8 cellular contexts compared by ENCODE assay signal in genomic region chr7:8190121-8190895, GRCh38.
DNase-seq lines count a peak whose midpoint lies in the region; ATAC-seq, FAIRE-seq and TF ChIP-seq lines count a peak whose summit lies in the region.

No MANE protein-coding gene starts in this region.

- POLR2A ChIA-PET in PC-3 (lab: Charles Lee; ENCODE audit: unreplicated experiment): no interaction called here

- peak; percentile 66 for FAIRE-seq in D721Med (lab: Jason Lieb, UNC)

- no peaks in the 10 kb centered on the region for H3K36me3 ChIP-seq in PC-3 (ENCODE audit: low read depth, low read length)

- no peaks in the 10 kb centered on the region for H3K9me2 ChIP-seq in PC-3 (replicated peaks; ENCODE audit: low read length)

- CTCF ChIA-PET in PC-3 (lab: Charles Lee): interaction anchor here (0.6 to 1.0 kb wide), 5 partner anchors 25 to 550 kb away, joined by 3 to 6 read pairs (median 3); no protein-coding TSS in a partner anchor

- H3K9me3 ChIP-seq in PC-3 (ENCODE audit: low read length): no peaks in the 10 kb centered on the region

- no peak overlapping the region for H3K27ac ChIP-seq in PC-3 (ENCODE audit: low read length)

- H3K9ac ChIP-seq in PC-3 (ENCODE audit: low read length): no peak overlapping the region

- ATAC-seq in GM19397 (IDR thresholded peaks at IDR 0.05; ENCODE audit: unreplicated experiment): peak; percentile 80
- peak; percentile 58 for ATAC-seq in HG03571 (IDR thresholded peaks at IDR 0.05; ENCODE audit: unreplicated experiment)
- peak; percentile 84 for ATAC-seq in PC-3
- ATAC-seq in HG03097 (IDR thresholded peaks at IDR 0.05; ENCODE audit: low FRiP score, unreplicated experiment): no peak

- H3K27me3 ChIP-seq in PC-3 (ENCODE audit: low read length): no peaks in the 10 kb centered on the region

- H3K4me3 ChIP-seq in PC-3 (ENCODE audit: low read length): no peak overlapping the region
- H3K4me3 ChIP-seq in retinal pigment epithelial cell (ENCODE audit: low read length): no peak overlapping the region

- H2AFZ ChIP-seq in PC-3 (ENCODE audit: low read length): no peak overlapping the region

- H4K20me1 ChIP-seq in PC-3 (ENCODE audit: low read length): no peaks in the 10 kb centered on the region

- BruUV-seq in PC-3 (replicated peaks; lab: Mats Ljungman, UMichigan): no TSS peak

- no peaks in the 10 kb centered on the region for H3F3A ChIP-seq in PC-3 (ENCODE audit: low read length, unreplicated experiment)

- no peaks in the 10 kb centered on the region for H3K4me1 ChIP-seq in PC-3 (ENCODE audit: insufficient read depth, low read length)

- intact Hi-C loops in PC-3 (cut with micrococcal nuclease): loop anchor here (1.0 to 10.0 kb wide), 5 partner anchors 136 to 595 kb away; partner anchors contain the start of gene GLCCI1

- H3K79me2 ChIP-seq in PC-3 (ENCODE audit: low read length): no peaks in the 10 kb centered on the region

- TF ChIP-seq CTCF in D721Med (IDR thresholded peaks at IDR 0.05; ENCODE audit: insufficient read depth, missing control alignments) (peak; percentile 71), PC-3 (conservative IDR thresholded peaks at IDR 0.05; ENCODE audit: low read depth, low read length) (peak; percentile 83), retinal pigment epithelial cell (conservative IDR thresholded peaks at IDR 0.05; ENCODE audit: low read depth, low read length) (peak; percentile 80)

- H3K4me2 ChIP-seq in PC-3 (ENCODE audit: low read length): no peak overlapping the region

- no peak for DNase-seq in D721Med (ENCODE audit: insufficient read length, low spot score)
- peak; percentile 66 for DNase-seq in PC-3
- peak; percentile 28 for DNase-seq in activated effector memory CD4-positive, alpha-beta T cell treated with Interleukin-2 at 50 U/mL for 16 hours
- peak; percentile 69 for DNase-seq in globus pallidus (ENCODE audit: low spot score)
- no peak for DNase-seq in retinal pigment epithelial cell (ENCODE audit: low read depth)

Comparison
In these comparisons a context has a peak if more than half of its experiments do, and no peak if none do; other contexts are left out.
1. DNase-seq: peak in PC-3 (single experiment), activated effector memory CD4-positive, alpha-beta T cell treated with Interleukin-2 at 50 U/mL for 16 hours (single experiment) and globus pallidus (single experiment); none in D721Med (single experiment) and retinal pigment epithelial cell (single experiment).
2. Peak in every context shown above with its lines, with median percentiles within 50 percentile points of each other: CTCF ChIP-seq.